16 cellular contexts compared by ENCODE assay signal in genomic region chr2:158715352-158715751, GRCh38.
DNase-seq lines count a peak whose midpoint lies in the region; ATAC-seq, FAIRE-seq and TF ChIP-seq lines count a peak whose summit lies in the region.
"Had no signal": no experiment of that assay in that cellular context is flagged by ENCODE, and none has a peak within 500 bp of the region (broad histone marks: within the 10 kb centered on the region; RNA-seq: fewer than 3 reads in every experiment).

No MANE protein-coding gene starts in this region.

- no peak for TF ChIP-seq RAD21 in HepG2 (CRISPR knock-in tag; IDR thresholded peaks at IDR 0.05)
- no peak for TF ChIP-seq RAD21 in SK-N-SH (IDR thresholded peaks at IDR 0.05; ENCODE audit: low read length)

- no TSS peak for BruUV-seq in HepG2 (replicated peaks; lab: Mats Ljungman, UMichigan)

- H3K9ac ChIP-seq in HepG2 (ENCODE audit: insufficient read depth, low read depth, low read length): no peak overlapping the region
- no peak overlapping the region for H3K9ac ChIP-seq in SK-N-SH
- H3K9ac ChIP-seq: KMS-11 had no signal

- H2AFZ ChIP-seq in HepG2 (ENCODE audit: low read length) (no peak overlapping the region), SK-N-SH (ENCODE audit: low read depth) (no peak overlapping the region)
- H2AFZ ChIP-seq: PC-9 had no signal

- H3K79me2 ChIP-seq in HepG2 (ENCODE audit: insufficient read depth, low read length) (no peaks in the 10 kb centered on the region), SK-N-SH (ENCODE audit: insufficient read depth) (no peaks in the 10 kb centered on the region)

- H3K27me3 ChIP-seq in HepG2 (ENCODE audit: control insufficient read depth in 1 of 2, insufficient read depth in 2 of 2, low read length in 2 of 2): 0 out of 5 replicates have a peak, but pooled peaks cover 0 to 12% of the 10 kb centered on the region in 2 experiments
- no peaks in the 10 kb centered on the region for H3K27me3 ChIP-seq in right lobe of liver
- no peaks in the 10 kb centered on the region for H3K27me3 ChIP-seq in spleen (replicated peaks in 1 of 7)
- no peaks in the 10 kb centered on the region for H3K27me3 ChIP-seq in SK-N-SH (ENCODE audit: insufficient read depth)

- H4K20me1 ChIP-seq in HepG2 (ENCODE audit: insufficient read depth, low read length) (no peaks in the 10 kb centered on the region), SK-N-SH (ENCODE audit: insufficient read depth) (no peaks in the 10 kb centered on the region)

- in situ Hi-C loops in HepG2 (cut with HindIII; ENCODE audit: extremely low pct_ligation_motif_present, low pct_unique_long_range_greater_than_20kb): no loop called here

- 50% methylated on average over 1 of the region's 1 CpG for WGBS in HepG2 (ENCODE audit: low lambda C conversion rate)
- WGBS in right lobe of liver (ENCODE audit: insufficient coverage, low coverage, low lambda C conversion rate, missing lambda C conversion rate): 73% methylated on average over 1 of the region's 1 CpG
- 85 to 94% (median 88%) methylated on average over 1 of the region's 1 CpG for WGBS in spleen, 5 donors
- 63% methylated on average over 1 of the region's 1 CpG for WGBS in SK-N-SH (ENCODE audit: low lambda C conversion rate)

- intact Hi-C loops in HepG2 (cut with micrococcal nuclease; ENCODE audit: unreplicated experiment) (no loop called here), right lobe of liver (cut with DNase I) (no loop called here), mucosa of descending colon (cut with DNase I, micrococcal nuclease) (no loop called here), spleen (cut with DNase I; ENCODE audit: low total_unique reads) (no loop called here)

- DNase-seq in HepG2 (ENCODE audit: low spot score) (no peak), right lobe of liver (no peak), mucosa of descending colon (peak in 1 of 3 donors; percentile 14), spleen (no peak), SK-N-SH (no peak), DMS79 treated with DMSO at 0.1 percent for 48 hours (lab: John Stamatoyannopoulos, UW) (no peak), germinal center (ENCODE audit: low spot score) (no peak), 8988T (no peak)
- DNase-seq: H7, NCI-H1048, NCI-H1436 treated with DMSO at 0.1 percent for 48 hours, NCI-H2081 treated with DMSO at 0.1 percent for 48 hours, NCI-H510A treated with DMSO at 0.1 percent for 48 hours, NCI-H82, PC-9 had no signal

- H3K4me3 ChIP-seq in HepG2 (replicated peaks in 1 of 3; ENCODE audit: insufficient read depth in 1 of 3, low read depth in 2 of 3, low read length in 3 of 3) (no peak overlapping the region), right lobe of liver (no peak overlapping the region), mucosa of descending colon (no peak overlapping the region), spleen (no peak overlapping the region), SK-N-SH (ENCODE audit: low read depth in 2 of 2, low read length in 1 of 2) (no peak overlapping the region)
- H3K4me3 ChIP-seq: PC-9 had no signal

- POLR2A ChIA-PET in HepG2 (lab: Yijun Ruan, JAX): no interaction called here
- POLR2A ChIA-PET in SK-N-SH (lab: Yijun Ruan, JAX): no interaction called here

- no peak for TF ChIP-seq EP300 in HepG2 (IDR thresholded peaks at IDR 0.05; ENCODE audit: low read depth in 2 of 2, low read length in 2 of 2)
- TF ChIP-seq EP300 in HepG2 (CRISPR knock-in tag; IDR thresholded peaks at IDR 0.05; ENCODE audit: borderline replicate concordance): no peak
- TF ChIP-seq EP300 in SK-N-SH (IDR thresholded peaks at IDR 0.05; ENCODE audit: borderline replicate concordance in 1 of 2, low read depth in 1 of 2, low read length in 1 of 2): no peak

- H3K27ac ChIP-seq in HepG2 (ENCODE audit: extremely low read length, insufficient read depth, low read length): no peak overlapping the region
- peak overlapping the region in 1 of 3 donors; percentile 72 for H3K27ac ChIP-seq in right lobe of liver
- peak overlapping the region in 7 of 8 donors; percentile 43 to 74 (median 63) for H3K27ac ChIP-seq in spleen
- no peak overlapping the region for H3K27ac ChIP-seq in SK-N-SH (ENCODE audit: low read depth in 2 of 2, low read length in 1 of 2)
- H3K27ac ChIP-seq: KMS-11, PC-9 had no signal

- H3K36me3 ChIP-seq in HepG2 (replicated peaks in 1 of 2; ENCODE audit: control insufficient read depth in 1 of 2, insufficient read depth in 2 of 2, low read length in 2 of 2) (no peaks in the 10 kb centered on the region), right lobe of liver (no peaks in the 10 kb centered on the region), mucosa of descending colon (ENCODE audit: low read depth) (no peaks in the 10 kb centered on the region), spleen (no peaks in the 10 kb centered on the region), SK-N-SH (replicated peaks in 1 of 2; ENCODE audit: control insufficient read depth in 1 of 2, insufficient read depth in 2 of 2, low read length in 1 of 2) (no peaks in the 10 kb centered on the region)

- H3K4me2 ChIP-seq in HepG2 (ENCODE audit: low read depth, low read length): no peak overlapping the region
- no peak overlapping the region for H3K4me2 ChIP-seq in SK-N-SH
- H3K4me2 ChIP-seq: KMS-11, PC-9 had no signal

- H3K9me3 ChIP-seq in HepG2 (ENCODE audit: low read length): peaks cover 12% of the 10 kb centered on the region
- H3K9me3 ChIP-seq in right lobe of liver: no peaks in the 10 kb centered on the region
- H3K9me3 ChIP-seq in mucosa of descending colon: no peaks in the 10 kb centered on the region
- H3K9me3 ChIP-seq in spleen: peaks cover 0 to 11% (median 0%) of the 10 kb centered on the region in 8 donors
- H3K9me3 ChIP-seq in SK-N-SH: no peaks in the 10 kb centered on the region

- H3K4me1 ChIP-seq in HepG2 (ENCODE audit: insufficient read depth, low read length) (peaks cover 6% of the 10 kb centered on the region; the same call in 1 of the 2 replicates), right lobe of liver (no peaks in the 10 kb centered on the region), mucosa of descending colon (ENCODE audit: low read depth) (no peaks in the 10 kb centered on the region), spleen (peaks cover 0 to 28% (median 11%) of the 10 kb centered on the region in 6 donors), SK-N-SH (ENCODE audit: control insufficient read depth in 1 of 2, insufficient read depth in 2 of 2, low read depth in 1 of 2, low read length in 1 of 2) (no peaks in the 10 kb centered on the region; a peak in 1 of 4 replicates)

- no peak for FAIRE-seq in HepG2 (lab: Jason Lieb, UNC)

- TF ChIP-seq POLR2A in HepG2 (IDR thresholded peaks at IDR 0.05; ENCODE audit: insufficient read depth in 1 of 2, low read depth in 2 of 2, low read length in 2 of 2): no peak
- TF ChIP-seq POLR2A in right lobe of liver (IDR thresholded peaks at IDR 0.05): no peak
- no peak for TF ChIP-seq POLR2A in spleen (IDR thresholded peaks at IDR 0.05)

- ATAC-seq in HepG2 (no peak), right lobe of liver (no peak), mucosa of descending colon (peak; percentile 59)

- no peaks in the 10 kb centered on the region for H3F3A ChIP-seq in SK-N-SH (replicated peaks; ENCODE audit: insufficient read depth)

- H3K9me2 ChIP-seq in SK-N-SH: no peaks in the 10 kb centered on the region

- no peak for TF ChIP-seq CTCF in HepG2 (CRISPR knock-in tag; IDR thresholded peaks at IDR 0.05)
- no peak for TF ChIP-seq CTCF in right lobe of liver (IDR thresholded peaks at IDR 0.05)
- TF ChIP-seq CTCF in mucosa of descending colon (IDR thresholded peaks at IDR 0.05): no peak
- TF ChIP-seq CTCF in spleen (IDR thresholded peaks at IDR 0.05 in 8 of 11, conservative IDR thresholded peaks at IDR 0.05 in 3 of 11): no peak
- TF ChIP-seq CTCF in SK-N-SH (IDR thresholded peaks at IDR 0.05): no peak

- CTCF ChIA-PET in HepG2 (lab: Yijun Ruan, JAX; ENCODE audit: low intra/inter-chr PET ratio, low total read pairs): no interaction called here
- CTCF ChIA-PET in SK-N-SH (lab: Yijun Ruan, JAX): interaction anchor here (2.4 kb wide), 1 partner anchor 30 kb away, joined by 10 read pairs; no protein-coding TSS in a partner anchor

TF ChIP-seq in HepG2, 621 proteins besides CTCF, POLR2A, EP300 and RAD21 (continues in another document):
- TF ChIP-seq EZH2 (conservative IDR thresholded peaks at IDR 0.05; ENCODE audit: low read depth, low read length): no peak
- no peak for TF ChIP-seq PITX1 (CRISPR knock-in tag; IDR thresholded peaks at IDR 0.05)
- no peak for TF ChIP-seq ZMAT3 (CRISPR knock-in tag; conservative IDR thresholded peaks at IDR 0.05)
- no peak for TF ChIP-seq TP53 (CRISPR knock-in tag; conservative IDR thresholded peaks at IDR 0.05)

TF ChIP-seq in SK-N-SH, 30 proteins besides CTCF, POLR2A, EP300 and RAD21:
- TF ChIP-seq YY1 (IDR thresholded peaks at IDR 0.05; ENCODE audit: low read depth): no peak
- TF ChIP-seq POLR2AphosphoS5 (IDR thresholded peaks at IDR 0.05; ENCODE audit: low read depth, low read length): no peak
- TF ChIP-seq JUND (IDR thresholded peaks at IDR 0.05): no peak
- TF ChIP-seq IRF3 (IDR thresholded peaks at IDR 0.05; ENCODE audit: low read depth, low read length): no peak
- TF ChIP-seq ZBTB33 (IDR thresholded peaks at IDR 0.05; ENCODE audit: borderline replicate concordance, low read depth): no peak

Comparison
In these comparisons a context has a peak if more than half of its experiments do, and no peak if none do; other contexts are left out.
1. H3K27ac ChIP-seq: peak in spleen (7 of 8); none in HepG2 (single experiment) and SK-N-SH (0 of 2).